In the genomic region with DNA sequence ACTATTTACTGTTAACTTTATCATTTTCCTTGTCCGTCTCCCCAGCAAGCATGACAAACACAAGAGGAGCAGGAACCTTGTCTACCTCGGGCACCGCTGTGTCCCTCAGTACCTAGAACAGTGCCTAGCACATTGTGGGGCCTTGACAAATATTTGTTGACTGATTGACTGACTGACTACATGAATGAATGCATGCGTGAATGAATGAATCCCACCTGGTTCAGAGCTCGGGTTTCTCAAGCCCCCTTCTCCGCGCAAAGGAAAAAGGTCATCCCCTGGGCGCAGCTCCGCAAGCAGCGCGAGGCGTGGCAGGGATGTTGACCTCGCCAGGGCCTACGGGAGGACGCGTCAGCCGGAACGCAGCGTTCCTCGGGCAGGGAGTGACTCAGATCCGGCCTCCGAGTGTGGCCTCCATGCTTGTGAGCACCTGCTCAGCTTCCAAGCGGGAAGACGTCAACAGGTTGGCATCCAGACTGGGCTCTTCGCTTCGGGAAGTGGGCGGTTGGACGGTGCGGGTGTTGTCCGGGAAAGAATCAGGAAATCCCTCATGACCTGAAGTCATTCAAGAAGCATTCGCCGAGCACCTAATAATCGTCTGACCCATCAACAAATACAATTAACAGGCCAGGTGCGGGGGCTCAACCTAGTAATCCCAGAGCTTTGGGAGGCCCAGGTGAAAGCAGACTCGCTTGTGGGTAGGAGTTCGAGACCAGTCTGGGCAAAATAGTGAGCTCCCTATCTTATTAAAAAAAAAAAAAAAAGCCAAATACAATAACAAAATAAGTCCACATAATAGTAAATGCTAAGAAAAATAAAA, we compare ENCODE assay signal across 8 cellular contexts. TPM values are rescaled to one million over a fixed set of nuclear protein-coding genes. Genes with fewer than 3 reads are reported as not detected.
DNase-seq lines count a peak whose midpoint lies in the region; ATAC-seq and TF ChIP-seq lines count a peak whose summit lies in the region.

No MANE protein-coding gene starts in this region.

- H3K36me3 ChIP-seq in heart left ventricle, result no peaks in the 10 kb centered on the region

- CTCF ChIA-PET in AG04449 (lab: Yijun Ruan, JAX), result interaction anchor here (1.1 to 3.1 kb wide), 4 partner anchors 11 to 23 kb away, joined by 3 to 30 read pairs (median 4); no protein-coding TSS in a partner anchor

- 26 to 36% (median 28%) methylated on average over 35 to 36 of the region's 36 CpGs for WGBS in heart left ventricle, 4 donors

- peak overlapping the region; percentile 47 for H3K4me3 ChIP-seq in AG04449 (ENCODE audit: low read depth, low read length)
- peak overlapping the region in 11 of 12 donors; percentile 2 to 80 (median 68) for H3K4me3 ChIP-seq in heart left ventricle

- no peak for DNase-seq in AG04449 (ENCODE audit: low read depth, low spot score)
- peak; percentile 32 for DNase-seq in activated T-helper 9 cell treated with anti-CD3 and anti-CD28 coated beads, Interleukin-2, amount 50 U/mL, for 16 hours (ENCODE audit: low read depth)
- DNase-seq in heart left ventricle, result peak; percentile 69 to 88 (median 74)
- DNase-seq in pulmonary artery endothelial cell (ENCODE audit: low read depth, low spot score), result peak; percentile 92
- no peak for DNase-seq in nucleus accumbens (lab: John Stamatoyannopoulos, UW)
- no peak for DNase-seq in hypothalamus (lab: John Stamatoyannopoulos, UW)

- intact Hi-C loops in heart left ventricle (cut with DNase I), result loop anchor here in 1 of 10 donors (2.0 kb wide), 1 partner anchor 14 kb away; the partner anchor contains the start of gene UBC

- peak in 1 of 2 donors; percentile 38 for TF ChIP-seq POLR2A in heart left ventricle (IDR thresholded peaks at IDR 0.05)

- H3K4me1 ChIP-seq in heart left ventricle, result peaks cover 0 to 23% (median 9%) of the 10 kb centered on the region in 12 donors

- H3K9me3 ChIP-seq in heart left ventricle, result no peaks in the 10 kb centered on the region

- TF ChIP-seq CTCF in AG04449 (IDR thresholded peaks at IDR 0.05; ENCODE audit: insufficient read depth, low read length, missing control alignments), result no peak
- TF ChIP-seq CTCF in heart left ventricle (IDR thresholded peaks at IDR 0.05), result no peak

- peak overlapping the region; percentile 85 to 96 (median 91) for H3K27ac ChIP-seq in heart left ventricle

- H3K27me3 ChIP-seq in heart left ventricle, result no peaks in the 10 kb centered on the region

- ATAC-seq in GM19397 (IDR thresholded peaks at IDR 0.05; ENCODE audit: unreplicated experiment) (peak; percentile 38), HG03521 (IDR thresholded peaks at IDR 0.05; ENCODE audit: unreplicated experiment) (peak; percentile 31), heart left ventricle (peak; percentile 62 to 91 (median 78))

- POLR2A ChIA-PET in AG04449 (lab: Yijun Ruan, JAX), result interaction anchor here (0.8 to 3.4 kb wide), 6 partner anchors 10 to 22 kb away, joined by 3 to 23 read pairs (median 6); partner anchors contain the start of gene UBC

RNA-seq across cellular contexts. Expression of gene UBC, which starts 13.9 kb away (rescaled TPM):
- total RNA-seq in heart left ventricle (1,000 to 10,000 TPM in 8 of 9 donors, 100 to 1,000 TPM in 1; 811 to 2,185 (median 1,239) TPM), pulmonary artery endothelial cell (1,744 and 2,029 TPM in 2 replicates)
- polyA plus RNA-seq in heart left ventricle, result 1,000 to 10,000 TPM; 1,238 to 1,403 TPM

Comparison
In these comparisons a context has a peak if more than half of its experiments do, and no peak if none do; other contexts are left out.
1. DNase-seq: peak in activated T-helper 9 cell treated with anti-CD3 and anti-CD28 coated beads, Interleukin-2, amount 50 U/mL, for 16 hours (single experiment), heart left ventricle (5 of 5) and pulmonary artery endothelial cell (single experiment); none in AG04449 (single experiment), nucleus accumbens (0 of 56) and hypothalamus (0 of 51).
2. Peak in every context shown above with its lines, with median percentiles within 50 percentile points of each other: ATAC-seq.